1 cellular context compared by ENCODE assay signal in genomic region chr3:150687613-150688012, GRCh38.
A peak's percentile ranks its signal among the peaks of the same experiment; 100 is the strongest.
TF ChIP-seq lines count a peak whose summit lies in the region.

No MANE protein-coding gene starts in this region.

TF ChIP-seq in K562, 482 proteins besides CTCF, POLR2A, EP300 and RAD21 (continued from another document and continues in another):
- no peak for TF ChIP-seq ZNF318 (IDR thresholded peaks at IDR 0.05; ENCODE audit: borderline replicate concordance in 1 of 2, low read depth in 1 of 2)
- TF ChIP-seq TAL1 (IDR thresholded peaks at IDR 0.05): peak; percentile 74
- TF ChIP-seq UBTF (IDR thresholded peaks at IDR 0.05; ENCODE audit: borderline replicate concordance in 1 of 2, low read depth in 2 of 2, low read length in 2 of 2): no peak
- TF ChIP-seq BRF2 (IDR thresholded peaks at IDR 0.05; ENCODE audit: borderline replicate concordance, insufficient read depth, insufficient read length): no peak
- TF ChIP-seq TSC22D4 (tag; IDR thresholded peaks at IDR 0.05): no peak
- no peak for TF ChIP-seq TRIM25 (IDR thresholded peaks at IDR 0.05; ENCODE audit: borderline replicate concordance)
- no peak for TF ChIP-seq ETS1 (conservative IDR thresholded peaks at IDR 0.05; ENCODE audit: control insufficient read depth, low read depth, low read length)
- no peak for TF ChIP-seq SNIP1 (IDR thresholded peaks at IDR 0.05; ENCODE audit: low read depth)
- TF ChIP-seq TCF3 (CRISPR knock-in tag; IDR thresholded peaks at IDR 0.05): peak; percentile 64; the same call in 1 of the 2 replicates
- TF ChIP-seq E2F6 (IDR thresholded peaks at IDR 0.05; ENCODE audit: borderline replicate concordance in 1 of 2, extremely low read depth in 1 of 2, insufficient read depth in 1 of 2, insufficient read length in 1 of 2, low read depth in 1 of 2, low read length in 1 of 2, poor library complexity in 1 of 2, severe bottlenecking in 1 of 2): no peak
- TF ChIP-seq SREBF2 (CRISPR knock-in tag; IDR thresholded peaks at IDR 0.05): no peak
- no peak for TF ChIP-seq ZNF609 (CRISPR knock-in tag; IDR thresholded peaks at IDR 0.05; ENCODE audit: borderline replicate concordance)
- TF ChIP-seq SMAD4 (CRISPR knock-in tag; conservative IDR thresholded peaks at IDR 0.05): no peak
- TF ChIP-seq MEF2A (IDR thresholded peaks at IDR 0.05; ENCODE audit: control insufficient read depth, low read depth, low read length): no peak
- TF ChIP-seq CBFA2T3 (IDR thresholded peaks at IDR 0.05): peak; percentile 85
- TF ChIP-seq SOX6 (IDR thresholded peaks at IDR 0.05): no peak
- TF ChIP-seq ZNF780A (CRISPR knock-in tag; IDR thresholded peaks at IDR 0.05): no peak
- no peak for TF ChIP-seq BHLHE40 (IDR thresholded peaks at IDR 0.05; ENCODE audit: low read length)
- no peak for TF ChIP-seq NR4A1 (CRISPR knock-in tag; IDR thresholded peaks at IDR 0.05)
- no peak for TF ChIP-seq NR4A1 (tag; IDR thresholded peaks at IDR 0.05)
- no peak for TF ChIP-seq MCM2 (IDR thresholded peaks at IDR 0.05; ENCODE audit: low read depth)
- TF ChIP-seq CHCHD3 (CRISPR knock-in tag; IDR thresholded peaks at IDR 0.05): no peak
- no peak for TF ChIP-seq AFF1 (IDR thresholded peaks at IDR 0.05; ENCODE audit: low read depth in 1 of 2, partially characterized antibody in 2 of 2)
- no peak for TF ChIP-seq BRD4 (IDR thresholded peaks at IDR 0.05)
- TF ChIP-seq RCOR1 (IDR thresholded peaks at IDR 0.05; ENCODE audit: borderline replicate concordance in 1 of 2, low read depth in 2 of 2, low read length in 2 of 2): peak in 1 of 2 experiments; percentile 34; a peak in 1 of 4 replicates
- TF ChIP-seq ZFPM2 (CRISPR knock-in tag; IDR thresholded peaks at IDR 0.05): no peak
- 0 out of 2 replicates have a peak, but pooled peaks have one; percentile 20 for TF ChIP-seq HDAC2 (IDR thresholded peaks at IDR 0.05)
- TF ChIP-seq NFIC (IDR thresholded peaks at IDR 0.05): no peak
- TF ChIP-seq E2F3 (CRISPR knock-in tag; IDR thresholded peaks at IDR 0.05): no peak
- no peak for TF ChIP-seq HDGF (IDR thresholded peaks at IDR 0.05)
- TF ChIP-seq TFAM (CRISPR knock-in tag; conservative IDR thresholded peaks at IDR 0.05): no peak
- TF ChIP-seq GABPB1 (CRISPR knock-in tag; IDR thresholded peaks at IDR 0.05): no peak
